ENCODE assay signal across 11 cellular contexts in genomic region chr11:96241351-96241841, GRCh38.
DNase-seq lines count a peak whose midpoint lies in the region; TF ChIP-seq lines count a peak whose summit lies in the region.
"Had no signal": no experiment of that assay in that cellular context is flagged by ENCODE, and none has a peak within 500 bp of the region (broad histone marks: within the 10 kb centered on the region; RNA-seq: fewer than 3 reads in every experiment).

No MANE protein-coding gene starts in this region.

- no peak overlapping the region for H3K4me3 ChIP-seq in retinal pigment epithelial cell (ENCODE audit: low read length)
- no peak overlapping the region for H3K4me3 ChIP-seq in testis

- H3K4me1 ChIP-seq in testis, result peaks cover 6% of the 10 kb centered on the region

- WGBS in testis, 2 donors, result 59 to 68% methylated on average over 5 of the region's 5 CpGs

- peak overlapping the region; percentile 14 for H3K27ac ChIP-seq in caudate nucleus (ENCODE audit: low read depth, low read length)
- no peak overlapping the region for H3K27ac ChIP-seq in testis
- H3K27ac ChIP-seq: 22Rv1 had no signal

- DNase-seq in DMS 273 (lab: John Stamatoyannopoulos, UW; ENCODE audit: unreplicated experiment), result peak; percentile 5
- DNase-seq in DMS 273 treated with DMSO at 0.1 percent for 48 hours (lab: John Stamatoyannopoulos, UW), result no peak
- DNase-seq in HuH-7 (ENCODE audit: low spot score), result peak; percentile 40
- no peak for DNase-seq in caudate nucleus (lab: John Stamatoyannopoulos, UW)
- no peak for DNase-seq in retinal pigment epithelial cell (ENCODE audit: low read depth)
- no peak for DNase-seq in NCI-H1105 (lab: John Stamatoyannopoulos, UW)
- no peak for DNase-seq in testis
- no peak for DNase-seq in iPS-NIHi11 (ENCODE audit: low spot score)
- DNase-seq: activated CD4-positive, alpha-beta T cell treated with anti-CD3 and anti-CD28 coated beads, Interleukin-2, amount 50 U/mL, for 48 hours; kidney glomerular epithelial cell had no signal

- H3K9me3 ChIP-seq in testis, result no peaks in the 10 kb centered on the region

- no peaks in the 10 kb centered on the region for H3K27me3 ChIP-seq in testis

- no peak for TF ChIP-seq POLR2A in testis (IDR thresholded peaks at IDR 0.05)

- intact Hi-C loops in testis (cut with DNase I; ENCODE audit: low total_unique reads), result no loop called here

- H3K36me3 ChIP-seq in testis (ENCODE audit: low read depth, missing control alignments), result no peaks in the 10 kb centered on the region

- peak; percentile 18 for TF ChIP-seq CTCF in retinal pigment epithelial cell (conservative IDR thresholded peaks at IDR 0.05; ENCODE audit: low read depth, low read length)
- no peak for TF ChIP-seq CTCF in testis (IDR thresholded peaks at IDR 0.05)

Comparison
In these comparisons a context has a peak if more than half of its experiments do, and no peak if none do; other contexts are left out.
1. DNase-seq: peak in DMS 273 (single experiment) and HuH-7 (single experiment); none in DMS 273 treated with DMSO at 0.1 percent for 48 hours (single experiment), caudate nucleus (0 of 61), retinal pigment epithelial cell (single experiment), NCI-H1105 (single experiment), testis (single experiment) and iPS-NIHi11 (single experiment).